Comparison of ENCODE assay signal across 9 cellular contexts in genomic region chr11:134411887-134412507, GRCh38. TPM values are rescaled to one million over a fixed set of nuclear protein-coding genes. Genes with fewer than 3 reads are reported as not detected.
DNase-seq lines count a peak whose midpoint lies in the region; ATAC-seq and TF ChIP-seq lines count a peak whose summit lies in the region.
"Had no signal": no experiment of that assay in that cellular context is flagged by ENCODE, and none has a peak within 500 bp of the region (broad histone marks: within the 10 kb centered on the region; RNA-seq: fewer than 3 reads in every experiment).

TSS of gene B3GAT1 (minus strand) at chr11:134412242. CDS start at chr11:134387659, 24,583 bp downstream.

- peak within 1 kb of the TSS in 1 of 2 experiments; percentile 76; a peak in 2 of 4 replicates for H3K27ac ChIP-seq in SK-N-SH (ENCODE audit: low read depth in 2 of 2, low read length in 1 of 2)
- H3K27ac ChIP-seq in iPS-18a (ENCODE audit: low read length) = no peak within 1 kb of the TSS

- no peak for TF ChIP-seq EP300 in SK-N-SH (IDR thresholded peaks at IDR 0.05; ENCODE audit: borderline replicate concordance in 1 of 2, low read depth in 1 of 2, low read length in 1 of 2)

- H3K9me2 ChIP-seq in SK-N-SH = no peaks in the 10 kb centered on the region

- peaks cover 73% of the 10 kb centered on the region for H3K27me3 Mint-ChIP-seq in activated CD4-positive, alpha-beta memory T cell treated with anti-CD3 and anti-CD28 coated beads, Interleukin-2, amount 10 ng/mL, durations not matched to agents 7 days and 5 days
- H3K27me3 Mint-ChIP-seq in stimulated activated naive CD8-positive, alpha-beta T cell treated with anti-CD3 and anti-CD28 coated beads, Interleukin-15, amount 100 ng/mL, for 72 hours = peaks cover 83% of the 10 kb centered on the region

- CTCF ChIA-PET in SK-N-SH (lab: Yijun Ruan, JAX) = interaction anchor here (0.6 to 1.2 kb wide), 3 partner anchors 11 to 460 kb away, joined by 3 to 4 read pairs (median 4); no protein-coding TSS in a partner anchor
- CTCF ChIA-PET in activated CD4-positive, alpha-beta memory T cell treated with anti-CD3 and anti-CD28 coated beads, Interleukin-2, amount 10 ng/mL, durations not matched to agents 7 days and 5 days (lab: Charles Lee) = interaction anchor here (0.7 to 1.4 kb wide), 2 partner anchors 25 to 53 kb away, joined by 3 read pairs; no protein-coding TSS in a partner anchor

- no peak within 1 kb of the TSS for H2AFZ ChIP-seq in SK-N-SH (ENCODE audit: low read depth)

- H3K27me3 ChIP-seq in SK-N-SH (ENCODE audit: insufficient read depth) (no peaks in the 10 kb centered on the region), iPS-18a (ENCODE audit: control insufficient read depth, insufficient read depth, low read length) (peaks cover 38% of the 10 kb centered on the region)

- peaks cover 26% of the 10 kb centered on the region for H3K4me1 Mint-ChIP-seq in activated CD4-positive, alpha-beta memory T cell treated with anti-CD3 and anti-CD28 coated beads, Interleukin-2, amount 10 ng/mL, durations not matched to agents 7 days and 5 days
- peaks cover 24% of the 10 kb centered on the region for H3K4me1 Mint-ChIP-seq in stimulated activated naive CD8-positive, alpha-beta T cell treated with anti-CD3 and anti-CD28 coated beads, Interleukin-15, amount 100 ng/mL, for 72 hours

- no peak for ATAC-seq in SK-N-SH treated with all-trans-retinoic acid at 6 μM for 48 hours
- ATAC-seq in stimulated activated naive CD8-positive, alpha-beta T cell treated with anti-CD3 and anti-CD28 coated beads, Interleukin-15, amount 100 ng/mL, for 72 hours = peak; percentile 46
- ATAC-seq in HG03354 (IDR thresholded peaks at IDR 0.05; ENCODE audit: poor library complexity, severe bottlenecking, unreplicated experiment) = no peak
- no peak for ATAC-seq in HG03521 (IDR thresholded peaks at IDR 0.05; ENCODE audit: unreplicated experiment)

- H3K36me3 Mint-ChIP-seq in activated CD4-positive, alpha-beta memory T cell treated with anti-CD3 and anti-CD28 coated beads, Interleukin-2, amount 10 ng/mL, durations not matched to agents 7 days and 5 days (ENCODE audit: low read depth) = no peaks in the 10 kb centered on the region

- TF ChIP-seq RAD21 in SK-N-SH (IDR thresholded peaks at IDR 0.05; ENCODE audit: low read length) = no peak

- H3K9ac ChIP-seq in SK-N-SH = no peak within 1 kb of the TSS
- H3K9ac ChIP-seq in iPS-18a (ENCODE audit: low read length) = peak within 1 kb of the TSS; percentile 35

- H3K4me1 ChIP-seq in SK-N-SH (ENCODE audit: control insufficient read depth in 1 of 2, insufficient read depth in 2 of 2, low read depth in 1 of 2, low read length in 1 of 2) (peaks cover 0 to 53% of the 10 kb centered on the region in 2 experiments; a peak in 2 of 4 replicates), iPS-18a (ENCODE audit: control insufficient read depth, low read depth, low read length) (peaks cover 31% of the 10 kb centered on the region)

- DNase-seq in SK-N-SH = peak; percentile 86
- peak; percentile 33 for DNase-seq in activated CD4-positive, alpha-beta memory T cell treated with anti-CD3 and anti-CD28 coated beads, Interleukin-2, amount 10 ng/mL, durations not matched to agents 7 days and 5 days
- no peak for DNase-seq in stimulated activated naive CD8-positive, alpha-beta T cell treated with anti-CD3 and anti-CD28 coated beads, Interleukin-15, amount 100 ng/mL, for 72 hours
- DNase-seq in cerebellar nuclear complex (lab: John Stamatoyannopoulos, UW) = no peak
- DNase-seq: NCI-H510A had no signal

- no peaks in the 10 kb centered on the region for H4K20me1 ChIP-seq in SK-N-SH (ENCODE audit: insufficient read depth)

- H3K9me3 ChIP-seq in SK-N-SH (no peaks in the 10 kb centered on the region), iPS-18a (ENCODE audit: control insufficient read depth, low read depth, low read length) (no peaks in the 10 kb centered on the region)

- no peak for TF ChIP-seq CTCF in SK-N-SH (IDR thresholded peaks at IDR 0.05)

- POLR2A ChIA-PET in SK-N-SH (lab: Yijun Ruan, JAX) = interaction anchor here (1.1 kb wide), 1 partner anchor 13 kb away, joined by 3 read pairs; no protein-coding TSS in a partner anchor
- POLR2A ChIA-PET in activated CD4-positive, alpha-beta memory T cell treated with anti-CD3 and anti-CD28 coated beads, Interleukin-2, amount 10 ng/mL, durations not matched to agents 7 days and 5 days (lab: Charles Lee) = interaction anchor here (0.7 to 1.9 kb wide), 2 partner anchors 17 to 25 kb away, joined by 3 to 9 read pairs; no protein-coding TSS in a partner anchor

- no CpG with 5 or more reads among the region's 92 CpGs for WGBS in SK-N-SH (ENCODE audit: low lambda C conversion rate)

- H3K79me2 ChIP-seq in SK-N-SH (ENCODE audit: insufficient read depth) = no peaks in the 10 kb centered on the region

- peak within 1 kb of the TSS; percentile 52; the same call in 1 of the 2 replicates for H3K4me2 ChIP-seq in SK-N-SH

- H3K4me3 ChIP-seq in SK-N-SH (ENCODE audit: low read depth in 2 of 2, low read length in 1 of 2) (peak within 1 kb of the TSS; percentile 29 to 51; a peak in 3 of 4 replicates), iPS-18a (ENCODE audit: low read length) (peak within 1 kb of the TSS; percentile 69)

- no peaks in the 10 kb centered on the region for H3F3A ChIP-seq in SK-N-SH (replicated peaks; ENCODE audit: insufficient read depth)

- H3K27ac Mint-ChIP-seq in activated CD4-positive, alpha-beta memory T cell treated with anti-CD3 and anti-CD28 coated beads, Interleukin-2, amount 10 ng/mL, durations not matched to agents 7 days and 5 days = no peak within 1 kb of the TSS
- no peak within 1 kb of the TSS for H3K27ac Mint-ChIP-seq in stimulated activated naive CD8-positive, alpha-beta T cell treated with anti-CD3 and anti-CD28 coated beads, Interleukin-15, amount 100 ng/mL, for 72 hours

- peak within 1 kb of the TSS; percentile 73 for H3K4me3 Mint-ChIP-seq in activated CD4-positive, alpha-beta memory T cell treated with anti-CD3 and anti-CD28 coated beads, Interleukin-2, amount 10 ng/mL, durations not matched to agents 7 days and 5 days
- H3K4me3 Mint-ChIP-seq in stimulated activated naive CD8-positive, alpha-beta T cell treated with anti-CD3 and anti-CD28 coated beads, Interleukin-15, amount 100 ng/mL, for 72 hours = peak within 1 kb of the TSS; percentile 56 to 72

- H3K9me3 Mint-ChIP-seq in activated CD4-positive, alpha-beta memory T cell treated with anti-CD3 and anti-CD28 coated beads, Interleukin-2, amount 10 ng/mL, durations not matched to agents 7 days and 5 days = no peaks in the 10 kb centered on the region
- no peaks in the 10 kb centered on the region for H3K9me3 Mint-ChIP-seq in stimulated activated naive CD8-positive, alpha-beta T cell treated with anti-CD3 and anti-CD28 coated beads, Interleukin-15, amount 100 ng/mL, for 72 hours

- H3K36me3 ChIP-seq in SK-N-SH (replicated peaks in 1 of 2; ENCODE audit: control insufficient read depth in 1 of 2, insufficient read depth in 2 of 2, low read length in 1 of 2) (no peaks in the 10 kb centered on the region), iPS-18a (ENCODE audit: control insufficient read depth, low read depth, low read length) (no peaks in the 10 kb centered on the region)

TF ChIP-seq in SK-N-SH treated with all-trans-retinoic acid at 6 μM for 48 hours, 23 proteins besides CTCF, POLR2A, EP300 and RAD21 (continues in another document):
- TF ChIP-seq ZNF565 (CRISPR knock-in tag; conservative IDR thresholded peaks at IDR 0.05; ENCODE audit: low read depth) (no peak), GLIS3 (CRISPR knock-in tag; IDR thresholded peaks at IDR 0.05) (no peak), ARNTL (CRISPR knock-in tag; IDR thresholded peaks at IDR 0.05; ENCODE audit: borderline replicate concordance, low read depth) (no peak), ZFP3 (CRISPR knock-in tag; IDR thresholded peaks at IDR 0.05) (no peak), RARB (CRISPR knock-in tag; IDR thresholded peaks at IDR 0.05) (no peak), PPARA (CRISPR knock-in tag; IDR thresholded peaks at IDR 0.05; ENCODE audit: borderline replicate concordance) (no peak), ZNF70 (CRISPR knock-in tag; IDR thresholded peaks at IDR 0.05) (no peak), PATZ1 (CRISPR knock-in tag; IDR thresholded peaks at IDR 0.05; ENCODE audit: borderline replicate concordance) (no peak), ESRRG (CRISPR knock-in tag; IDR thresholded peaks at IDR 0.05) (no peak), TOX (CRISPR knock-in tag; IDR thresholded peaks at IDR 0.05; ENCODE audit: borderline replicate concordance) (no peak)

RNA-seq across cellular contexts. Expression of gene B3GAT1, which starts in this region (rescaled TPM):
- polyA plus RNA-seq in SK-N-SH (2012; rRNA removed) = 0.15 and 0.16 TPM in 2 replicates
- 0.09 and 0.51 TPM in 2 replicates for polyA plus RNA-seq in SK-N-SH (2012; cell fraction: cytosol; rRNA removed)
- 0.67 and 1.2 TPM in 2 replicates for polyA plus RNA-seq in SK-N-SH (2012; cell fraction: nucleus; rRNA removed)
- 10 to 100 TPM; 10.5 to 11.0 TPM for total RNA-seq in activated CD4-positive, alpha-beta memory T cell treated with anti-CD3 and anti-CD28 coated beads, Interleukin-2, amount 10 ng/mL, durations not matched to agents 7 days and 5 days

Comparison
In these comparisons a context has a peak if more than half of its experiments do, and no peak if none do; other contexts are left out.
1. DNase-seq: peak in SK-N-SH (single experiment) and activated CD4-positive, alpha-beta memory T cell treated with anti-CD3 and anti-CD28 coated beads, Interleukin-2, amount 10 ng/mL, durations not matched to agents 7 days and 5 days (single experiment); none in stimulated activated naive CD8-positive, alpha-beta T cell treated with anti-CD3 and anti-CD28 coated beads, Interleukin-15, amount 100 ng/mL, for 72 hours (0 of 2) and cerebellar nuclear complex (0 of 2).